ENCODE assay signal across 19 cellular contexts in genomic region chr10:79051766-79052165, GRCh38. TPM values are rescaled to one million over a fixed set of nuclear protein-coding genes. Genes with fewer than 3 reads are reported as not detected.
DNase-seq lines count a peak whose midpoint lies in the region; ATAC-seq and TF ChIP-seq lines count a peak whose summit lies in the region.
"Had no signal": no experiment of that assay in that cellular context is flagged by ENCODE, and none has a peak within 500 bp of the region (broad histone marks: within the 10 kb centered on the region; RNA-seq: fewer than 3 reads in every experiment).

No MANE protein-coding gene starts in this region.

- no peaks in the 10 kb centered on the region for H3K9me3 Mint-ChIP-seq in activated CD4-positive, alpha-beta T cell treated with anti-CD3 and anti-CD28 coated beads for 36 hours (ENCODE audit: low read depth)
- H3K9me3 Mint-ChIP-seq in brain, result peaks cover 0 to 2% (median 0%) of the 10 kb centered on the region in 5 experiments
- no peaks in the 10 kb centered on the region for H3K9me3 Mint-ChIP-seq in nephron
- no peaks in the 10 kb centered on the region for H3K9me3 Mint-ChIP-seq in MCF 10A (ENCODE audit: unreplicated experiment)
- H3K9me3 Mint-ChIP-seq: CD4-positive, CD25-positive, alpha-beta regulatory T cell; effector memory CD8-positive, alpha-beta T cell had no signal

- peaks cover 0 to 4% of the 10 kb centered on the region in 2 donors for H3K27me3 ChIP-seq in tibial artery
- H3K27me3 ChIP-seq: testis had no signal

- POLR2A ChIA-PET in activated CD4-positive, alpha-beta T cell treated with anti-CD3 and anti-CD28 coated beads for 36 hours (lab: Charles Lee), result interaction anchor here (0.5 kb wide), 1 partner anchor 91 kb away, joined by 3 read pairs; no protein-coding TSS in a partner anchor
- POLR2A ChIA-PET in MCF 10A (lab: Yijun Ruan, JAX), result interaction anchor here (0.5 to 0.6 kb wide), 2 partner anchors 17 to 685 kb away, joined by 3 read pairs; no protein-coding TSS in a partner anchor

- no peaks in the 10 kb centered on the region for H3K27me3 Mint-ChIP-seq in activated CD4-positive, alpha-beta T cell treated with anti-CD3 and anti-CD28 coated beads for 36 hours
- H3K27me3 Mint-ChIP-seq in brain (peaks cover 3% of the 10 kb centered on the region), nephron (ENCODE audit: low read depth) (peaks cover 14% of the 10 kb centered on the region), MCF 10A (ENCODE audit: insufficient read depth, unreplicated experiment) (no peaks in the 10 kb centered on the region)
- H3K27me3 Mint-ChIP-seq: CD4-positive, CD25-positive, alpha-beta regulatory T cell had no signal

- peaks cover 37% of the 10 kb centered on the region for H3K4me1 Mint-ChIP-seq in activated CD4-positive, alpha-beta T cell treated with anti-CD3 and anti-CD28 coated beads for 36 hours
- peaks cover 55% of the 10 kb centered on the region for H3K4me1 Mint-ChIP-seq in brain
- peaks cover 16% of the 10 kb centered on the region for H3K4me1 Mint-ChIP-seq in nephron
- H3K4me1 Mint-ChIP-seq in MCF 10A (ENCODE audit: insufficient read depth, unreplicated experiment), result peaks cover 11% of the 10 kb centered on the region

- no peak overlapping the region for H3K27ac ChIP-seq in tibial artery
- H3K27ac ChIP-seq: PC-9, testis had no signal

- H3K4me3 ChIP-seq in tibial artery, result no peak overlapping the region
- H3K4me3 ChIP-seq: PC-9, testis had no signal

- no peak overlapping the region for H3K4me3 Mint-ChIP-seq in activated CD4-positive, alpha-beta T cell treated with anti-CD3 and anti-CD28 coated beads for 36 hours
- H3K4me3 Mint-ChIP-seq in brain (peak overlapping the region in 4 of 5 experiments; percentile 4 to 49 (median 20)), nephron (no peak overlapping the region), MCF 10A (ENCODE audit: unreplicated experiment) (no peak overlapping the region)
- H3K4me3 Mint-ChIP-seq: effector memory CD8-positive, alpha-beta T cell had no signal

- no peak for ATAC-seq in activated CD4-positive, alpha-beta T cell treated with anti-CD3 and anti-CD28 coated beads for 36 hours
- ATAC-seq: effector memory CD8-positive, alpha-beta T cell had no signal

- H3K27ac Mint-ChIP-seq in activated CD4-positive, alpha-beta T cell treated with anti-CD3 and anti-CD28 coated beads for 36 hours, result no peak overlapping the region
- H3K27ac Mint-ChIP-seq in brain, result peak overlapping the region; percentile 40 to 95 (median 84)
- H3K27ac Mint-ChIP-seq in nephron, result peak overlapping the region; percentile 11 to 62 (median 14)
- H3K27ac Mint-ChIP-seq in MCF 10A (ENCODE audit: low read depth, unreplicated experiment), result no peak overlapping the region
- H3K27ac Mint-ChIP-seq: effector memory CD8-positive, alpha-beta T cell had no signal

- DNase-seq in activated CD4-positive, alpha-beta T cell treated with anti-CD3 and anti-CD28 coated beads for 36 hours, result peak; percentile 3
- DNase-seq in activated CD4-positive, alpha-beta T cell treated with anti-CD3 and anti-CD28 coated beads, Interleukin-2, amount 50 U/mL, for 48 hours, result no peak
- DNase-seq in tibial artery (peak; percentile 7 to 43), MCF 10A (ENCODE audit: unreplicated experiment) (no peak), COR-L47 (lab: John Stamatoyannopoulos, UW) (no peak), ureter (ENCODE audit: low spot score) (no peak)
- DNase-seq: amniotic stem cell; central memory CD4-positive, alpha-beta T cell; DND-41; effector memory CD8-positive, alpha-beta T cell; midbrain; occipital lobe; stimulated activated CD4-positive, alpha-beta T cell treated with anti-CD3 and anti-CD28 coated beads, Interleukin-4, amount 100 ng/mL, for 4 hours; stimulated activated CD8-positive, alpha-beta memory T cell treated with anti-CD3 and anti-CD28 coated beads, Interleukin-4, amount 100 ng/mL, for 48 hours; testis had no signal

- H3K36me3 Mint-ChIP-seq in activated CD4-positive, alpha-beta T cell treated with anti-CD3 and anti-CD28 coated beads for 36 hours (ENCODE audit: low read depth), result no peaks in the 10 kb centered on the region
- H3K36me3 Mint-ChIP-seq in brain, result no peaks in the 10 kb centered on the region
- H3K36me3 Mint-ChIP-seq in nephron (ENCODE audit: low read depth), result no peaks in the 10 kb centered on the region
- H3K36me3 Mint-ChIP-seq in MCF 10A (ENCODE audit: insufficient read depth, unreplicated experiment), result no peaks in the 10 kb centered on the region
- H3K36me3 Mint-ChIP-seq: CD4-positive, CD25-positive, alpha-beta regulatory T cell had no signal

- no peak for TF ChIP-seq CTCF in brain (conservative IDR thresholded peaks at IDR 0.05)
- TF ChIP-seq CTCF in nephron (IDR thresholded peaks at IDR 0.05; ENCODE audit: unreplicated experiment in 3 of 3), result no peak
- no peak for TF ChIP-seq CTCF in tibial artery (IDR thresholded peaks at IDR 0.05)
- no peak for TF ChIP-seq CTCF in MCF 10A (IDR thresholded peaks at IDR 0.05; ENCODE audit: unreplicated experiment)

- no peaks in the 10 kb centered on the region for H3K36me3 ChIP-seq in tibial artery

- CTCF ChIA-PET in activated CD4-positive, alpha-beta T cell treated with anti-CD3 and anti-CD28 coated beads for 36 hours (lab: Charles Lee), result interaction anchor here (0.6 to 1.4 kb wide), 8 partner anchors 12 to 1006 kb away, joined by 3 to 7 read pairs (median 4); no protein-coding TSS in a partner anchor
- CTCF ChIA-PET in MCF 10A (lab: Yijun Ruan, JAX), result interaction anchor here (0.5 to 1.2 kb wide), 3 partner anchors 12 to 87 kb away, joined by 3 read pairs; no protein-coding TSS in a partner anchor

- BruUV-seq in MCF 10A (replicated peaks; lab: Mats Ljungman, UMichigan), result no TSS peak

- no peaks in the 10 kb centered on the region for H3K9me3 ChIP-seq in tibial artery
- H3K9me3 ChIP-seq: testis had no signal

- H3K4me1 ChIP-seq in tibial artery, result peaks cover 0 to 12% (median 0%) of the 10 kb centered on the region in 4 donors

- intact Hi-C loops in activated CD4-positive, alpha-beta T cell treated with anti-CD3 and anti-CD28 coated beads for 36 hours (cut with DNase I, micrococcal nuclease), result no loop called here
- intact Hi-C loops in tibial artery (cut with DNase I; ENCODE audit: low total_unique reads) (no loop called here), MCF 10A (cut with micrococcal nuclease) (no loop called here)

RNA-seq across cellular contexts. Expression of gene ZMIZ1, which starts 17.0 kb away (rescaled TPM):
- total RNA-seq in activated CD4-positive, alpha-beta T cell treated with anti-CD3 and anti-CD28 coated beads for 36 hours, result 10 to 100 TPM; 33.9 to 34.3 TPM
- 90.5 TPM for polyA plus RNA-seq in brain (ENCODE audit: insufficient read depth, low read depth, low replicate concordance)
- total RNA-seq in MCF 10A (2022), result 15.5 and 20.3 TPM in 2 replicates
- total RNA-seq in ureter, result 107 TPM

Comparison
In these comparisons a context has a peak if more than half of its experiments do, and no peak if none do; other contexts are left out.
1. DNase-seq: peak in activated CD4-positive, alpha-beta T cell treated with anti-CD3 and anti-CD28 coated beads for 36 hours (single experiment) and tibial artery (2 of 2); none in activated CD4-positive, alpha-beta T cell treated with anti-CD3 and anti-CD28 coated beads, Interleukin-2, amount 50 U/mL, for 48 hours (0 of 2), MCF 10A (single experiment), COR-L47 (single experiment) and ureter (single experiment).
2. H3K27ac Mint-ChIP-seq: peak in brain (5 of 5) and nephron (3 of 3); none in activated CD4-positive, alpha-beta T cell treated with anti-CD3 and anti-CD28 coated beads for 36 hours (single experiment) and MCF 10A (single experiment).
3. H3K4me3 Mint-ChIP-seq: peak in brain (4 of 5); none in activated CD4-positive, alpha-beta T cell treated with anti-CD3 and anti-CD28 coated beads for 36 hours (single experiment), nephron (0 of 3) and MCF 10A (single experiment).